Comparison of ENCODE assay signal across 20 cellular contexts in the genomic region with DNA sequence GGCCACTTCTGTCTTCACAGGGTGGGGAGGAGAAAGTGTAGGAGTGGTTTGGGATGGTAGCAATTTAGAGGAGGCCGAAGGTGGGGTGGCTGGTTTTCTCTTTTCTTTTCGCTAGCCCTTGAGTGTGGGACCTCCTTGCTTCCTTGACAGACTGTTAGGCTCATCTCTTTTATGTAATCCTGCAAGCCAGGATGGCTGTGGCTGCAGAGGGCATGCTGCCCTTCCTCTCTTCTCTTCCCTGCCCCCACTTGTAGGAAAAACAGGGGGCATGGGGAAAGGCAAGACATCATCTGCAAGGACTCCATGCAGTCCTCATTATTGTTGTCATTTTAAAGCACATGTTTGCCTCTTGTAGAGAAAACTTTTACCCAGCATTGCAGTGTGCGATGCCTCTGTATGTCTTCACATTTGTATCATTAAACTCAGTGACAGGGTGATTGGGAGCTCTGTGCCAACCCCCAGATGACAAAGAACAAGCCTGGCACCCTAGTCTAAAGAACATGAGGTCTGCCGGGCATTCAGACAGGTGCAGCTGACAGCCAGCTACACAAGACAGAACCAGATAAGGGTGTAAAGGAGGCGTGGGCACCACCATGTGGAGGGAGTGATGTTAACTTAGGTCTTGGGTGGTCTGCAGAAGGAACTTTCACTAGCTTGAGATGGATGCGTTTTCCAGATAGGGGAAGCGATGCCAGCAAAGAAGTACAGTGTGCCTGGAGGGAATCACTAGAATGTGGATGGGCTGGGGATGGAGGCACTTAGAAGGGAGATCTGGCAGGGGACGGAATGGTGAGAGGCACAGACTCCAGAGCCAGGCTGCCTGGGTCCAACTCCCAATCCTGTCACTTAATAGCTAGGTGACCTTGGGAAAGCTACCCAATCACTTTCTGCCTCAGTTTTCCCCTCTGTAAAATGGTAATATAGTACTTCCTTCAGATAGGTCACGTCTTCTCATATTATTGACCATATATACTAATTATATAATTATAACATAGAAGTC.
A peak's percentile ranks its signal among the peaks of the same experiment; 100 is the strongest.
DNase-seq lines count a peak whose midpoint lies in the region; ATAC-seq, FAIRE-seq and TF ChIP-seq lines count a peak whose summit lies in the region.
"Had no signal": no experiment of that assay in that cellular context is flagged by ENCODE, and none has a peak within 500 bp of the region (broad histone marks: within the 10 kb centered on the region; RNA-seq: fewer than 3 reads in every experiment).

No MANE protein-coding gene starts in this region.

- H3K79me1 ChIP-seq in mesendoderm (ENCODE audit: low read length): no peaks in the 10 kb centered on the region

- H3K9me2 ChIP-seq in DOHH2 (replicated peaks; ENCODE audit: control insufficient read depth, low read length): no peaks in the 10 kb centered on the region

- no peaks in the 10 kb centered on the region for H4K20me1 ChIP-seq in DOHH2 (ENCODE audit: control insufficient read depth, insufficient read depth, low read depth, low read length)

- H3K9me3 ChIP-seq in DOHH2 (ENCODE audit: control insufficient read depth, insufficient read depth, low read length) (no peaks in the 10 kb centered on the region), mucosa of descending colon (no peaks in the 10 kb centered on the region)
- H3K9me3 ChIP-seq: ascending aorta, HAP-1, ovary, tibial artery had no signal

- H3K23ac ChIP-seq in mesendoderm (ENCODE audit: low read length): no peak overlapping the region

- WGBS in mesendoderm (ENCODE audit: extremely low coverage, insufficient coverage, low lambda C conversion rate): no CpG with 5 or more reads among the region's 9 CpGs

- H3K27me3 ChIP-seq in DOHH2 (ENCODE audit: control insufficient read depth, low read length) (no peaks in the 10 kb centered on the region; the same call in 1 of the 2 replicates), mesendoderm (ENCODE audit: insufficient read depth, low read length, poor library complexity) (no peaks in the 10 kb centered on the region)
- H3K27me3 ChIP-seq: ascending aorta, ovary, tibial artery had no signal

- no peak for ATAC-seq in mucosa of descending colon

- H3K79me2 ChIP-seq in DOHH2 (ENCODE audit: control insufficient read depth, low read length) (no peaks in the 10 kb centered on the region), mesendoderm (ENCODE audit: control insufficient read depth, insufficient read depth, low read length) (no peaks in the 10 kb centered on the region)

- intact Hi-C loops in mucosa of descending colon (cut with DNase I, micrococcal nuclease): no loop called here

- no peak overlapping the region for H2AK5ac ChIP-seq in mesendoderm (ENCODE audit: low read length)

- FAIRE-seq in frontal cortex (lab: Jason Lieb, UNC): no peak
- FAIRE-seq: colon had no signal

- H3K4ac ChIP-seq in mesendoderm (ENCODE audit: low read depth, low read length): no peak overlapping the region

- H2BK5ac ChIP-seq in mesendoderm (ENCODE audit: low read length): no peak overlapping the region

- H3K4me1 ChIP-seq in DOHH2 (ENCODE audit: control insufficient read depth, low read length) (peaks cover 14% of the 10 kb centered on the region), mesendoderm (ENCODE audit: control insufficient read depth, low read depth, low read length) (no peaks in the 10 kb centered on the region), mucosa of descending colon (ENCODE audit: low read depth) (no peaks in the 10 kb centered on the region)
- H3K4me1 ChIP-seq: HAP-1 had no signal

- H3F3A ChIP-seq in DOHH2 (ENCODE audit: control insufficient read depth, insufficient read depth): no peaks in the 10 kb centered on the region

- no peak overlapping the region for H3K4me2 ChIP-seq in DOHH2 (ENCODE audit: low read length)
- no peak overlapping the region for H3K4me2 ChIP-seq in mesendoderm (ENCODE audit: low read length)

- H3K56ac ChIP-seq in mesendoderm (ENCODE audit: low read length): no peak overlapping the region

- H4K5ac ChIP-seq in mesendoderm (ENCODE audit: low read length): no peak overlapping the region

- H3K9ac ChIP-seq in mesendoderm (ENCODE audit: low read length): no peak overlapping the region

- H2BK120ac ChIP-seq in mesendoderm (ENCODE audit: low read depth, low read length): no peak overlapping the region

- no peak overlapping the region for H3K27ac ChIP-seq in DOHH2 (ENCODE audit: low read depth, low read length)
- no peak overlapping the region for H3K27ac ChIP-seq in mesendoderm (ENCODE audit: low read depth, low read length)
- H3K27ac ChIP-seq: ascending aorta, ovary, tibial artery had no signal

- no peak overlapping the region for H2BK15ac ChIP-seq in mesendoderm (replicated peaks; ENCODE audit: low read depth)

- no peak overlapping the region for H4K8ac ChIP-seq in mesendoderm (ENCODE audit: low read depth, low read length)

- H3K18ac ChIP-seq in mesendoderm (ENCODE audit: low read length): no peak overlapping the region

- H3K36me3 ChIP-seq in DOHH2 (ENCODE audit: control insufficient read depth, low read length): no peaks in the 10 kb centered on the region
- H3K36me3 ChIP-seq in mesendoderm (ENCODE audit: control insufficient read depth, insufficient read depth, low read length): no peaks in the 10 kb centered on the region
- no peaks in the 10 kb centered on the region for H3K36me3 ChIP-seq in mucosa of descending colon (ENCODE audit: low read depth)
- H3K36me3 ChIP-seq: ascending aorta, HAP-1, ovary, tibial artery had no signal

- H3K4me3 ChIP-seq in DOHH2 (ENCODE audit: low read length) (no peak overlapping the region), mesendoderm (ENCODE audit: low read length) (no peak overlapping the region), mucosa of descending colon (no peak overlapping the region)
- H3K4me3 ChIP-seq: ascending aorta, HAP-1, ovary, tibial artery had no signal

- peak; percentile 13 for TF ChIP-seq CTCF in DOHH2 (IDR thresholded peaks at IDR 0.05; ENCODE audit: low read depth, low read length, poor library complexity, severe bottlenecking)
- no peak for TF ChIP-seq CTCF in mucosa of descending colon (IDR thresholded peaks at IDR 0.05)

- peak; percentile 20 for DNase-seq in HT1080 (ENCODE audit: low read depth)
- DNase-seq in dermis blood vessel endothelial cell: peak; percentile 28
- DNase-seq in mesendoderm: peak; percentile 38
- no peak for DNase-seq in stimulated activated CD4-positive, alpha-beta T cell treated with anti-CD3 and anti-CD28 coated beads, Interleukin-12 subunit alpha, Interleukin-12 subunit beta, amount 100 ng/mL, for 4 hours
- DNase-seq in mucosa of descending colon: no peak
- no peak for DNase-seq in frontal cortex (ENCODE audit: low spot score in 2 of 2)
- no peak for DNase-seq in putamen (ENCODE audit: low spot score)
- DNase-seq: activated CD4-positive, alpha-beta T cell treated with anti-CD3 and anti-CD28 coated beads for 1 hour; activated naive CD4-positive, alpha-beta T cell treated with Interleukin-2 at 50 U/mL for 16 hours; AML-193; MM.1S; NCI-H2029; NK-92 treated with Interleukin-12 subunit alpha and Interleukin-12 subunit beta, amount 100 ng/mL, for 24 hours; ovary; T-helper 2 cell; tibial artery had no signal

Comparison
In these comparisons a context has a peak if more than half of its experiments do, and no peak if none do; other contexts are left out.
1. DNase-seq: peak in HT1080 (single experiment), dermis blood vessel endothelial cell (single experiment) and mesendoderm (single experiment); none in stimulated activated CD4-positive, alpha-beta T cell treated with anti-CD3 and anti-CD28 coated beads, Interleukin-12 subunit alpha, Interleukin-12 subunit beta, amount 100 ng/mL, for 4 hours (single experiment), mucosa of descending colon (0 of 3), frontal cortex (0 of 2) and putamen (single experiment).